In the genomic region with DNA sequence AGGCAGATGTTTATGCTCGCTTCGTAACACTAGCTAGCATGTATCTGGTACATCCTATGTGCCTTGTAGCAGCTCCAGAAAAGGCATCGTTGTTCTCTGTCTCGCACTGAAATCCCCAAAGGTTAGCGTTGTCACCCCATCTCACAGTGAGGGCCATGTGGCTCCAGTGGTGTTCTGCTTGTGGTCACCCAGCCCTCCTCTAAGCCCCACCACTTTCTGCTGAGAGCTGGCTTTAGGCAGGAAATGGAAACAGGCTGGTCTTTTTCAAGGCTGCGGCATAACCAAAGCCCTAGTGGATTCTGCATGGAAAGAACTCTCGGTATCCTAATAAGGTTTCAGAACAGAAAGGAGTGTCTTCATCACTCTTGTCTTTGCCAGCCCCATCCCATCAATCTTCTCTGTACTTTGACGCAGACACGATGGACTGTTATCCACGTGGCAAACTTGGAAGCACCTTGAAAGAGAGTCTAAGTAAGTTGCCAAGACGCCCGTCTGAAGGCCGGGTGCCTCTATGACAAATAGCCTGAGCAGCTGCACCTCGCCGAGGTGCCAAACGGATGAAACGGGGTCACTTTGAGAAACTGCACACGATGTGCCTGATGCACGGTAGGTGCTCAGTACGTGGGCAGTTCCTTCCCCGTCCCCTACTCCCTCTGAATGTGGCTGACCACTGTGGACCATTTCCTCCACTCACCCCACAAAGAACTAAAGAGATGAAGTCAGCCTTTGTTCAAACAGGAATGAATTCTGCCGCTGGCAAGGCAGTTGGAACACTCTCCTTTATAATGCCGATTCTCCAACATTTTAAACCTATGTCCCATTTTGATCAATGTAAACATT, we compare ENCODE assay signal across 8 cellular contexts. TPM values are rescaled to one million over a fixed set of nuclear protein-coding genes. Genes with fewer than 3 reads are reported as not detected.
DNase-seq lines count a peak whose midpoint lies in the region; ATAC-seq and TF ChIP-seq lines count a peak whose summit lies in the region.

No MANE protein-coding gene starts in this region.

- intact Hi-C loops in A673 (cut with micrococcal nuclease; ENCODE audit: unreplicated experiment), result no loop called here

- no peak overlapping the region for H3K27ac ChIP-seq in A673 (ENCODE audit: low read depth, low read length, poor library complexity, severe bottlenecking)

- peak overlapping the region; percentile 4 for H3K9ac ChIP-seq in adipocyte (ENCODE audit: low read length)

- peaks cover 21% of the 10 kb centered on the region for H3K4me1 ChIP-seq in adipocyte (ENCODE audit: control insufficient read depth, insufficient read depth, low read length)
- no peaks in the 10 kb centered on the region for H3K4me1 ChIP-seq in A673 (ENCODE audit: insufficient read depth, low read length, poor library complexity, severe bottlenecking)

- CTCF ChIA-PET in GM10248 (lab: Yijun Ruan, JAX), result interaction anchor here (0.9 to 2.5 kb wide), 6 partner anchors 9 to 196 kb away, joined by 3 to 16 read pairs (median 4); no protein-coding TSS in a partner anchor
- CTCF ChIA-PET in A673 (lab: Charles Lee), result no interaction called here

- BruUV-seq in A673 (replicated peaks; lab: Mats Ljungman, UMichigan), result no TSS peak

- ATAC-seq in HG02885 (IDR thresholded peaks at IDR 0.05; ENCODE audit: poor library complexity, unreplicated experiment) (peak; percentile 20), GM21367 (IDR thresholded peaks at IDR 0.05; ENCODE audit: unreplicated experiment) (no peak)

- DNase-seq in GM10248 (ENCODE audit: extremely low spot score) (peak; percentile 40), adipocyte (ENCODE audit: low read depth) (no peak), medulla oblongata (ENCODE audit: extremely low spot score) (peak; percentile 71), CD1c-positive myeloid dendritic cell (ENCODE audit: extremely low spot score) (no peak), A673 (ENCODE audit: low spot score) (no peak), putamen (ENCODE audit: low spot score) (no peak)

- H3K4me3 ChIP-seq in adipocyte (ENCODE audit: low read length), result peak overlapping the region; percentile 7
- no peak overlapping the region for H3K4me3 ChIP-seq in A673 (ENCODE audit: low read depth, low read length, poor library complexity, severe bottlenecking)

- H3K9me3 ChIP-seq in adipocyte (ENCODE audit: control insufficient read depth, low read length) (peaks cover 2% of the 10 kb centered on the region), A673 (ENCODE audit: low read depth, low read length, poor library complexity, severe bottlenecking) (no peaks in the 10 kb centered on the region)

- no peaks in the 10 kb centered on the region for H3K36me3 ChIP-seq in adipocyte (ENCODE audit: control insufficient read depth, insufficient read depth, low read length, severe bottlenecking)
- H3K36me3 ChIP-seq in A673 (ENCODE audit: insufficient read depth, low read length, poor library complexity, severe bottlenecking), result no peaks in the 10 kb centered on the region

- H3K27me3 ChIP-seq in adipocyte (replicated peaks; ENCODE audit: control insufficient read depth, insufficient read depth, low read length), result peaks cover 4% of the 10 kb centered on the region
- no peaks in the 10 kb centered on the region for H3K27me3 ChIP-seq in A673 (replicated peaks; ENCODE audit: insufficient read depth, low read depth, low read length, poor library complexity)

- TF ChIP-seq CTCF in GM10248 (IDR thresholded peaks at IDR 0.05; ENCODE audit: control extremely low read depth, extremely low read depth, low read depth, missing control alignments) (no peak), A673 (conservative IDR thresholded peaks at IDR 0.05; ENCODE audit: low read depth, low read length) (no peak)

- POLR2A ChIA-PET in GM10248 (lab: Yijun Ruan, JAX), result interaction anchor here (1.2 kb wide), 1 partner anchor 58 kb away, joined by 3 read pairs; a partner anchor contains a TSS
- POLR2A ChIA-PET in A673 (lab: Charles Lee; ENCODE audit: low non-redundant PET), result no interaction called here

RNA-seq across cellular contexts. Expression of a gene that starts 57.8 kb away (rescaled TPM):
- total RNA-seq in A673 (2021), result 26.4 and 29.5 TPM in 2 replicates

Comparison
In these comparisons a context has a peak if more than half of its experiments do, and no peak if none do; other contexts are left out.
1. DNase-seq: peak in GM10248 (single experiment) and medulla oblongata (single experiment); none in adipocyte (single experiment), CD1c-positive myeloid dendritic cell (single experiment), A673 (single experiment) and putamen (single experiment).